1 cellular context compared by ENCODE assay signal in genomic region chr12:49057888-49058287, GRCh38.
TF ChIP-seq lines count a peak whose summit lies in the region.

No MANE protein-coding gene starts in this region.

TF ChIP-seq in GM23338, 12 proteins besides CTCF, POLR2A, EP300 and RAD21 (continued from another document):
- TF ChIP-seq ZNF462 (CRISPR knock-in tag; IDR thresholded peaks at IDR 0.05) (no peak), CREB1 (CRISPR knock-in tag; IDR thresholded peaks at IDR 0.05; ENCODE audit: low read depth) (no peak), NANOG (IDR thresholded peaks at IDR 0.05; ENCODE audit: borderline replicate concordance) (no peak), REST (IDR thresholded peaks at IDR 0.05; ENCODE audit: unreplicated experiment) (no peak), ZNF114 (CRISPR knock-in tag; IDR thresholded peaks at IDR 0.05) (no peak), EZH2 (IDR thresholded peaks at IDR 0.05; ENCODE audit: low read depth, unreplicated experiment) (no peak), JUNB (IDR thresholded peaks at IDR 0.05; ENCODE audit: unreplicated experiment) (no peak), POLR2AphosphoS5 (IDR thresholded peaks at IDR 0.05; ENCODE audit: low read depth) (no peak), ETS1 (IDR thresholded peaks at IDR 0.05) (no peak)
TF ChIP-seq in GM23338: peak in this region for 0.
